ENCODE assay signal across 12 cellular contexts in genomic region chr3:70980646-70981031, GRCh38.
DNase-seq lines count a peak whose midpoint lies in the region; ATAC-seq, FAIRE-seq and TF ChIP-seq lines count a peak whose summit lies in the region.
"Had no signal": no experiment of that assay in that cellular context is flagged by ENCODE, and none has a peak within 500 bp of the region (broad histone marks: within the 10 kb centered on the region; RNA-seq: fewer than 3 reads in every experiment).

No MANE protein-coding gene starts in this region.

- TF ChIP-seq CTCF in GM20000 (IDR thresholded peaks at IDR 0.05; ENCODE audit: extremely low read depth, missing control alignments) (no peak), esophagus muscularis mucosa (IDR thresholded peaks at IDR 0.05) (no peak)

- H3K27me3 ChIP-seq in esophagus muscularis mucosa (no peaks in the 10 kb centered on the region), small intestine (ENCODE audit: control insufficient read depth in 2 of 2, insufficient read depth in 2 of 2, low read length in 2 of 2) (no peaks in the 10 kb centered on the region)
- H3K27me3 ChIP-seq: body of pancreas had no signal

- intact Hi-C loops in esophagus muscularis mucosa (cut with DNase I), result no loop called here

- H3K27ac Mint-ChIP-seq in T-cell, result peak overlapping the region; percentile 85 to 87

- no peak for TF ChIP-seq EP300 in esophagus muscularis mucosa (IDR thresholded peaks at IDR 0.05)

- POLR2A ChIA-PET in T-cell (lab: Charles Lee), result interaction anchor here (0.6 to 1.0 kb wide), 6 partner anchors 33 to 782 kb away, joined by 3 to 16 read pairs (median 7); no protein-coding TSS in a partner anchor

- H3K4me1 Mint-ChIP-seq in T-cell, result peaks cover 58 to 64% (median 64%) of the 10 kb centered on the region in 3 donors

- ATAC-seq in T-cell (replicated peaks in 1 of 4), result peak in 3 of 4 experiments; percentile 40 to 84 (median 58)
- ATAC-seq: body of pancreas had no signal

- CTCF ChIA-PET in T-cell (lab: Charles Lee), result interaction anchor here (0.7 kb wide), 3 partner anchors 28 to 360 kb away, joined by 4 to 9 read pairs (median 5); no protein-coding TSS in a partner anchor

- H3K36me3 ChIP-seq in esophagus muscularis mucosa (peaks cover 26 to 51% (median 28%) of the 10 kb centered on the region in 4 donors), small intestine (ENCODE audit: control insufficient read depth in 2 of 2, insufficient read depth in 2 of 2, low read length in 2 of 2) (peaks cover 13 to 19% of the 10 kb centered on the region in 2 donors)

- peak overlapping the region in 2 of 3 donors; percentile 8 to 33 for H3K4me3 Mint-ChIP-seq in T-cell

- H3K27me3 Mint-ChIP-seq in T-cell, result no peaks in the 10 kb centered on the region

- no peaks in the 10 kb centered on the region for H3K9me3 ChIP-seq in esophagus muscularis mucosa
- H3K9me3 ChIP-seq in small intestine (ENCODE audit: control insufficient read depth, low read depth), result no peaks in the 10 kb centered on the region
- H3K9me3 ChIP-seq: body of pancreas had no signal

- FAIRE-seq in small intestine (lab: Jason Lieb, UNC), result no peak

- H3K36me3 Mint-ChIP-seq in T-cell, result peaks cover 73% of the 10 kb centered on the region

- 67% methylated on average over 5 of the region's 5 CpGs for WGBS in esophagus muscularis mucosa
- WGBS in small intestine, 3 donors, result 48 to 55% (median 53%) methylated on average over 5 of the region's 5 CpGs

- no peak for TF ChIP-seq POLR2A in esophagus muscularis mucosa (IDR thresholded peaks at IDR 0.05; ENCODE audit: low read depth)

- DNase-seq in GM20000 (ENCODE audit: low spot score) (peak; percentile 6), T-cell (peak in 11 of 34 experiments; percentile 2 to 58 (median 15)), esophagus muscularis mucosa (ENCODE audit: extremely low spot score) (no peak), small intestine (peak; percentile 25), NCI-H2107 treated with DMSO at 0.1 percent for 48 hours (lab: John Stamatoyannopoulos, UW; ENCODE audit: unreplicated experiment) (no peak), medulla oblongata (ENCODE audit: extremely low spot score) (no peak), KG1 (lab: John Stamatoyannopoulos, UW) (no peak), glomerular visceral epithelial cell (ENCODE audit: extremely low spot score) (no peak)
- DNase-seq: activated CD4-positive, CD25-positive, alpha-beta regulatory T cell treated with anti-CD3 and anti-CD28 coated beads, Interleukin-2, amount 50 U/mL, for 72 hours; body of pancreas; foreskin fibroblast; NCI-H345 had no signal

- H3K4me3 ChIP-seq in esophagus muscularis mucosa (no peak overlapping the region), small intestine (ENCODE audit: low read depth in 1 of 2, low read length in 2 of 2) (no peak overlapping the region)
- H3K4me3 ChIP-seq: body of pancreas had no signal

- H3K4me1 ChIP-seq in esophagus muscularis mucosa (peaks cover 50 to 72% (median 65%) of the 10 kb centered on the region in 4 donors), small intestine (ENCODE audit: control insufficient read depth in 2 of 2, insufficient read depth in 1 of 2, low read depth in 1 of 2, low read length in 1 of 2) (peaks cover 0 to 12% of the 10 kb centered on the region in 2 donors)

- H3K27ac ChIP-seq in esophagus muscularis mucosa (replicated peaks in 1 of 4), result peak overlapping the region; percentile 83 to 88 (median 86)
- H3K27ac ChIP-seq in small intestine (ENCODE audit: low read depth in 1 of 2, low read length in 1 of 2), result peak overlapping the region in 1 of 2 donors; percentile 36
- H3K27ac ChIP-seq: body of pancreas had no signal

- no peaks in the 10 kb centered on the region for H3K9me3 Mint-ChIP-seq in T-cell

Comparison
In these comparisons a context has a peak if more than half of its experiments do, and no peak if none do; other contexts are left out.
1. DNase-seq: peak in GM20000 (single experiment) and small intestine (single experiment); none in esophagus muscularis mucosa (single experiment), NCI-H2107 treated with DMSO at 0.1 percent for 48 hours (single experiment), medulla oblongata (single experiment), KG1 (single experiment) and glomerular visceral epithelial cell (single experiment).